ENCODE assay signal across 14 cellular contexts in the genomic region with DNA sequence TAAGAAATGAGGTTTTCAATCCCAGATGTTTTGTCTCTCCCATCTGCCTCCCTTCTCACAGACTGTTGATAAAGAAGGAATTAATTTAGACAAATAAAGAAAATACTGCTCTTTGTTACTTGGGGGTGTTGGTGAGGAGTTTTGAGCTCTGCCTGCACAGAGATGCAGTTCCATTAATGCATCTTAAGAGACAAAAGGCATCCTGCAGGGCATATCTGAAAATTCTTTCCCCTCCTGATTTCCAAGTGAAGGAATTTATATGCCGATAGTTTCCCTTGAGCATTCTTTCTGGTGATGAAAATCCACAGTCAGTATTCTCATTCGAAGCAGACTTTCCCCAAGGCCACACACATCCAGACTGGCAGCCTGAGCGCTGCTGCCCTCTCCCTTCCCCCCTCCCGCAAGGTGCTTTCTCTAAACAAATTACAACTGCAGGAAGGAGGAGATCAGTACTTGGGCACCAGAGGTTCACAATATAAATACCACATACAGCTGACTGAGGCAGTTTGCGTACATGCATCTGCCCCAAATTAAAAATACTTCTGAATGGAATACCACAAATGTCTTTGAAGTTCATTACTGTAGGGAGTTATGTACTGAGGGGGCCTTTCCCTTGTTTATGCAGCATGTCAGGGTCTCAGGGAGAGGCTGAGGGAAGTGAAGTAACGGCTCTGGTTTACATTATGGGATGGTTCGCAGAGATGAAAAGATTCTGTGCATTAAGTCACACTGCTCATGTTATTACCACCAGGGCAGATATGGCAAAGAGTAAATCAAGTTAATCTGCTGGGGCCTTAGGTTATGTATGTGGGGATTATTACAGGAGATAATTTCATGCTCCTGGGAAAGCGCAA.
A peak's percentile ranks its signal among the peaks of the same experiment; 100 is the strongest.
DNase-seq lines count a peak whose midpoint lies in the region; ATAC-seq, FAIRE-seq and TF ChIP-seq lines count a peak whose summit lies in the region.
"Had no signal": no experiment of that assay in that cellular context is flagged by ENCODE, and none has a peak within 500 bp of the region (broad histone marks: within the 10 kb centered on the region; RNA-seq: fewer than 3 reads in every experiment).

No MANE protein-coding gene starts in this region.

- FAIRE-seq in pancreas (lab: Jason Lieb, UNC), result no peak
- FAIRE-seq: D721Med, TTC549 had no signal

- H3K9me3 ChIP-seq in AG04450 (ENCODE audit: control insufficient read depth, insufficient read depth, low read length) (peaks cover under 1% of the 10 kb centered on the region), adipocyte (ENCODE audit: control insufficient read depth, low read length) (peaks cover 3% of the 10 kb centered on the region), mesenchymal stem cell (ENCODE audit: control insufficient read depth, low read length) (peaks cover 8% of the 10 kb centered on the region), pancreas (no peaks in the 10 kb centered on the region)
- H3K9me3 ChIP-seq: heart left ventricle had no signal

- DNase-seq in AG04450 (ENCODE audit: low read depth, low spot score), result peak; percentile 41
- peak; percentile 30 for DNase-seq in HFF-Myc (ENCODE audit: extremely low read depth, low read depth)
- DNase-seq in adipocyte (ENCODE audit: low read depth), result peak; percentile 33
- peak; percentile 22 for DNase-seq in mesenchymal stem cell
- DNase-seq in hippocampal formation (lab: John Stamatoyannopoulos, UW), result no peak
- DNase-seq in 8988T, result no peak
- DNase-seq in pancreas, result no peak
- DNase-seq: activated naive CD4-positive, alpha-beta T cell treated with anti-CD3 and anti-CD28 coated beads for 36 hours; caudate nucleus; heart left ventricle; occipital lobe had no signal

- no peak overlapping the region for H3K23ac ChIP-seq in mesenchymal stem cell (ENCODE audit: low read length in 2 of 2)

- H4K8ac ChIP-seq in mesenchymal stem cell (ENCODE audit: low read length), result no peak overlapping the region

- TF ChIP-seq CTCF in AG04450 (IDR thresholded peaks at IDR 0.05; ENCODE audit: low read depth, low read length) (no peak; the same call in 1 of the 2 replicates), HFF-Myc (IDR thresholded peaks at IDR 0.05; ENCODE audit: low read depth, low read length, missing control alignments) (no peak), pancreas (IDR thresholded peaks at IDR 0.05) (no peak)

- H2BK5ac ChIP-seq in mesenchymal stem cell (ENCODE audit: low read depth, low read length, poor library complexity, severe bottlenecking), result no peak overlapping the region

- no peak overlapping the region for H2AK5ac ChIP-seq in mesenchymal stem cell (ENCODE audit: low read length, severe bottlenecking)

- no peaks in the 10 kb centered on the region for H3K36me3 ChIP-seq in adipocyte (ENCODE audit: control insufficient read depth, insufficient read depth, low read length, severe bottlenecking)
- H3K36me3 ChIP-seq in mesenchymal stem cell (ENCODE audit: control insufficient read depth in 1 of 2, insufficient read depth in 2 of 2, low read depth in 1 of 2, low read length in 2 of 2), result no peaks in the 10 kb centered on the region
- H3K36me3 ChIP-seq in pancreas, result no peaks in the 10 kb centered on the region
- H3K36me3 ChIP-seq: heart left ventricle had no signal

- H3K4me1 ChIP-seq in adipocyte (ENCODE audit: control insufficient read depth, insufficient read depth, low read length) (no peaks in the 10 kb centered on the region), mesenchymal stem cell (ENCODE audit: control insufficient read depth, insufficient read depth, low read depth, low read length) (peaks cover 2% of the 10 kb centered on the region), pancreas (no peaks in the 10 kb centered on the region)

- no peak overlapping the region for H3K4ac ChIP-seq in mesenchymal stem cell (ENCODE audit: low read depth in 1 of 2, low read length in 2 of 2)

- CTCF ChIA-PET in AG04450 (lab: Charles Lee), result interaction anchor here (1.7 kb wide), 1 partner anchor 366 kb away, joined by 7 read pairs; no protein-coding TSS in a partner anchor

- H2AFZ ChIP-seq in mesenchymal stem cell (ENCODE audit: low read depth, low read length), result no peak overlapping the region

- peak overlapping the region; percentile 16 for H2BK15ac ChIP-seq in mesenchymal stem cell (ENCODE audit: low read depth, poor library complexity, severe bottlenecking)

- H3K18ac ChIP-seq in mesenchymal stem cell (ENCODE audit: low read depth in 1 of 2, low read length in 2 of 2), result no peak overlapping the region

- no peak overlapping the region for H3K27ac ChIP-seq in AG04450 (ENCODE audit: low read depth, low read length)
- no peak overlapping the region for H3K27ac ChIP-seq in mesenchymal stem cell (ENCODE audit: low read length, poor library complexity, severe bottlenecking)
- H3K27ac ChIP-seq in pancreas, result no peak overlapping the region
- H3K27ac ChIP-seq: heart left ventricle had no signal

- H3K4me3 ChIP-seq in AG04450 (ENCODE audit: low read depth, low read length) (no peak overlapping the region), HFF-Myc (replicated peaks; ENCODE audit: low read depth, low read length) (no peak overlapping the region), adipocyte (ENCODE audit: low read length) (no peak overlapping the region), mesenchymal stem cell (ENCODE audit: insufficient read depth in 1 of 2, low read depth in 1 of 2, low read length in 2 of 2) (no peak overlapping the region), pancreas (no peak overlapping the region)
- H3K4me3 ChIP-seq: heart left ventricle had no signal

- ATAC-seq in HG03025 (IDR thresholded peaks at IDR 0.05; ENCODE audit: low FRiP score, unreplicated experiment) (no peak), pancreas (no peak)
- ATAC-seq: heart left ventricle had no signal

- no peak overlapping the region for H3K14ac ChIP-seq in mesenchymal stem cell (ENCODE audit: low read length in 2 of 2)

- H3K4me2 ChIP-seq in mesenchymal stem cell (ENCODE audit: low read length, poor library complexity, severe bottlenecking), result no peak overlapping the region

- 51% methylated on average over 7 of the region's 8 CpGs for WGBS in mesenchymal stem cell
- 43 to 50% methylated on average over 8 of the region's 8 CpGs for WGBS in pancreas, 2 donors

- H2BK120ac ChIP-seq in mesenchymal stem cell (ENCODE audit: low read depth, low read length), result no peak overlapping the region

- no peaks in the 10 kb centered on the region for H3K27me3 ChIP-seq in AG04450 (ENCODE audit: control insufficient read depth, insufficient read depth, low read length)
- no peaks in the 10 kb centered on the region for H3K27me3 ChIP-seq in adipocyte (replicated peaks; ENCODE audit: control insufficient read depth, insufficient read depth, low read length)
- H3K27me3 ChIP-seq in mesenchymal stem cell (ENCODE audit: control insufficient read depth in 1 of 2, insufficient read depth in 1 of 2, low read length in 2 of 2), result no peaks in the 10 kb centered on the region
- H3K27me3 ChIP-seq in pancreas, result no peaks in the 10 kb centered on the region
- H3K27me3 ChIP-seq: heart left ventricle had no signal

- no peak overlapping the region for H4K91ac ChIP-seq in mesenchymal stem cell (ENCODE audit: low read length)

- intact Hi-C loops in pancreas (cut with DNase I), result no loop called here

- POLR2A ChIA-PET in AG04450 (lab: Yijun Ruan, JAX), result interaction anchor here (0.8 to 1.0 kb wide), 2 partner anchors 160 to 365 kb away, joined by 3 to 4 read pairs; no protein-coding TSS in a partner anchor

- H2BK12ac ChIP-seq in mesenchymal stem cell (ENCODE audit: low read length in 2 of 2), result no peak overlapping the region

- H3K79me1 ChIP-seq in mesenchymal stem cell (replicated peaks; ENCODE audit: low read length, poor library complexity, severe bottlenecking), result no peaks in the 10 kb centered on the region

- H3K9ac ChIP-seq in adipocyte (ENCODE audit: low read length) (no peak overlapping the region), mesenchymal stem cell (ENCODE audit: low read length) (no peak overlapping the region)

Comparison
In these comparisons a context has a peak if more than half of its experiments do, and no peak if none do; other contexts are left out.
1. DNase-seq: peak in AG04450 (single experiment), HFF-Myc (single experiment), adipocyte (single experiment) and mesenchymal stem cell (single experiment); none in hippocampal formation (0 of 2), 8988T (single experiment) and pancreas (0 of 6).